In genomic region chr11:14356342-14356741, GRCh38 we compare ENCODE assay signal across 13 cellular contexts. TPM values are rescaled to one million over a fixed set of nuclear protein-coding genes. Genes with fewer than 3 reads are reported as not detected.
DNase-seq lines count a peak whose midpoint lies in the region; ATAC-seq and TF ChIP-seq lines count a peak whose summit lies in the region.
"Had no signal": no experiment of that assay in that cellular context is flagged by ENCODE, and none has a peak within 500 bp of the region (broad histone marks: within the 10 kb centered on the region; RNA-seq: fewer than 3 reads in every experiment).

No MANE protein-coding gene starts in this region.

- no peaks in the 10 kb centered on the region for H3K27me3 Mint-ChIP-seq in T-helper 1 cell treated with Interleukin-12 subunit alpha and Interleukin-12 subunit beta and Interleukin-4 antibody, amounts not matched to agents 30 μg/mL and 1 μg/mL, for 36 hours (ENCODE audit: low read depth)
- H3K27me3 Mint-ChIP-seq in chondrocyte (ENCODE audit: low read depth): no peaks in the 10 kb centered on the region
- peaks cover 6% of the 10 kb centered on the region for H3K27me3 Mint-ChIP-seq in neural progenitor cell (ENCODE audit: insufficient read depth, low read depth)

- H3K9me3 ChIP-seq in OCI-LY1 (ENCODE audit: low read length): no peaks in the 10 kb centered on the region
- H3K9me3 ChIP-seq in neural progenitor cell (ENCODE audit: low read depth): no peaks in the 10 kb centered on the region
- H3K9me3 ChIP-seq: spleen, thyroid gland had no signal

- H3K9ac ChIP-seq in OCI-LY1 (ENCODE audit: low read length) (no peak overlapping the region), neural progenitor cell (no peak overlapping the region)

- H3K4me3 ChIP-seq in OCI-LY1 (ENCODE audit: low read depth, low read length, poor library complexity, severe bottlenecking): peak overlapping the region; percentile 66
- H3K4me3 ChIP-seq in neural progenitor cell: no peak overlapping the region
- H3K4me3 ChIP-seq: thyroid gland had no signal

- DNase-seq in T-helper 1 cell (no peak), chondrocyte (ENCODE audit: low spot score) (no peak), neural progenitor cell (ENCODE audit: low spot score) (no peak), DMS79 treated with DMSO at 0.1 percent for 48 hours (lab: John Stamatoyannopoulos, UW) (no peak), SW480 (ENCODE audit: low spot score) (no peak)
- DNase-seq: 8988T, NCI-H2171 treated with DMSO at 0.1 percent for 48 hours, spleen, thyroid gland had no signal

- H3F3A ChIP-seq in OCI-LY1 (ENCODE audit: insufficient read depth, low read length) (no peaks in the 10 kb centered on the region), neural progenitor cell (ENCODE audit: low read depth) (peaks cover 12% of the 10 kb centered on the region)

- H3K79me2 ChIP-seq in OCI-LY1 (ENCODE audit: insufficient read depth, low read length): peaks cover 26% of the 10 kb centered on the region
- H3K79me2 ChIP-seq in neural progenitor cell (ENCODE audit: low read depth): peaks cover 70% of the 10 kb centered on the region

- H3K9me2 ChIP-seq in OCI-LY1 (ENCODE audit: low read depth, low read length): no peaks in the 10 kb centered on the region

- ATAC-seq in HG03135 (IDR thresholded peaks at IDR 0.05; ENCODE audit: unreplicated experiment): no peak
- ATAC-seq: left lobe of liver had no signal

- no peaks in the 10 kb centered on the region for H3K36me3 ChIP-seq in OCI-LY1 (ENCODE audit: insufficient read depth, low read length)
- no peaks in the 10 kb centered on the region for H3K36me3 ChIP-seq in neural progenitor cell
- H3K36me3 ChIP-seq: spleen, thyroid gland had no signal

- no peak overlapping the region for H3K27ac Mint-ChIP-seq in T-helper 1 cell treated with Interleukin-12 subunit alpha and Interleukin-12 subunit beta and Interleukin-4 antibody, amounts not matched to agents 30 μg/mL and 1 μg/mL, for 36 hours
- H3K27ac Mint-ChIP-seq in chondrocyte (ENCODE audit: unreplicated experiment): no peak overlapping the region
- H3K27ac Mint-ChIP-seq in neural progenitor cell: no peak overlapping the region

- peak overlapping the region; percentile 8 for H3K4me3 Mint-ChIP-seq in T-helper 1 cell treated with Interleukin-12 subunit alpha and Interleukin-12 subunit beta and Interleukin-4 antibody, amounts not matched to agents 30 μg/mL and 1 μg/mL, for 36 hours
- H3K4me3 Mint-ChIP-seq in chondrocyte (ENCODE audit: unreplicated experiment): peak overlapping the region; percentile 24
- peak overlapping the region; percentile 34 for H3K4me3 Mint-ChIP-seq in neural progenitor cell

- H4K20me1 ChIP-seq in OCI-LY1 (ENCODE audit: insufficient read depth, low read length): no peaks in the 10 kb centered on the region
- H4K20me1 ChIP-seq in neural progenitor cell (ENCODE audit: low read depth): peaks cover 48% of the 10 kb centered on the region

- TF ChIP-seq CTCF in OCI-LY1 (IDR thresholded peaks at IDR 0.05; ENCODE audit: low read length) (no peak), chondrocyte (IDR thresholded peaks at IDR 0.05) (no peak), neural progenitor cell (IDR thresholded peaks at IDR 0.05) (no peak)

- H3K36me3 Mint-ChIP-seq in T-helper 1 cell treated with Interleukin-12 subunit alpha and Interleukin-12 subunit beta and Interleukin-4 antibody, amounts not matched to agents 30 μg/mL and 1 μg/mL, for 36 hours (ENCODE audit: low read depth): peaks cover 26% of the 10 kb centered on the region
- H3K36me3 Mint-ChIP-seq in chondrocyte (ENCODE audit: low read depth) (no peaks in the 10 kb centered on the region), neural progenitor cell (peaks cover 2% of the 10 kb centered on the region)

- no peaks in the 10 kb centered on the region for H3K9me3 Mint-ChIP-seq in T-helper 1 cell treated with Interleukin-12 subunit alpha and Interleukin-12 subunit beta and Interleukin-4 antibody, amounts not matched to agents 30 μg/mL and 1 μg/mL, for 36 hours
- no peaks in the 10 kb centered on the region for H3K9me3 Mint-ChIP-seq in chondrocyte (ENCODE audit: low read depth)
- no peaks in the 10 kb centered on the region for H3K9me3 Mint-ChIP-seq in neural progenitor cell

- H3K4me1 Mint-ChIP-seq in T-helper 1 cell treated with Interleukin-12 subunit alpha and Interleukin-12 subunit beta and Interleukin-4 antibody, amounts not matched to agents 30 μg/mL and 1 μg/mL, for 36 hours (ENCODE audit: low read depth): peaks cover 40% of the 10 kb centered on the region
- H3K4me1 Mint-ChIP-seq in chondrocyte (ENCODE audit: low read depth) (peaks cover 43% of the 10 kb centered on the region), neural progenitor cell (peaks cover 19% of the 10 kb centered on the region)

- H3K27me3 ChIP-seq in OCI-LY1 (ENCODE audit: insufficient read depth, low read length): no peaks in the 10 kb centered on the region
- H3K27me3 ChIP-seq in neural progenitor cell: peaks cover 6% of the 10 kb centered on the region
- H3K27me3 ChIP-seq: thyroid gland had no signal

- peak overlapping the region; percentile 10; the same call in 1 of the 2 replicates for H3K4me2 ChIP-seq in OCI-LY1 (ENCODE audit: low read length)
- no peak overlapping the region for H3K4me2 ChIP-seq in neural progenitor cell

- H2AFZ ChIP-seq in OCI-LY1 (ENCODE audit: low read length) (no peak overlapping the region), neural progenitor cell (replicated peaks) (no peak overlapping the region)

- H3K4me1 ChIP-seq in OCI-LY1 (ENCODE audit: insufficient read depth, low read length, severe bottlenecking): peaks cover 13% of the 10 kb centered on the region
- peaks cover 12% of the 10 kb centered on the region for H3K4me1 ChIP-seq in neural progenitor cell

- H3K27ac ChIP-seq in OCI-LY1 (ENCODE audit: low read depth, low read length, poor library complexity, severe bottlenecking) (no peak overlapping the region), neural progenitor cell (no peak overlapping the region)
- H3K27ac ChIP-seq: thyroid gland had no signal

RNA-seq across cellular contexts. Expression of gene RRAS2, which starts 2.6 kb away (rescaled TPM):
- 55.8 to 76.9 TPM (median 74.1 TPM) in 3 replicates for total RNA-seq in chondrocyte
- 87.4 and 129 TPM in 2 replicates for total RNA-seq in neural progenitor cell (ENCODE audit: low replicate concordance)
